In genomic region chr22:21001601-21002325, GRCh38 we compare ENCODE assay signal across 1 cellular context.
TF ChIP-seq lines count a peak whose summit lies in the region.

A gene with protein sequence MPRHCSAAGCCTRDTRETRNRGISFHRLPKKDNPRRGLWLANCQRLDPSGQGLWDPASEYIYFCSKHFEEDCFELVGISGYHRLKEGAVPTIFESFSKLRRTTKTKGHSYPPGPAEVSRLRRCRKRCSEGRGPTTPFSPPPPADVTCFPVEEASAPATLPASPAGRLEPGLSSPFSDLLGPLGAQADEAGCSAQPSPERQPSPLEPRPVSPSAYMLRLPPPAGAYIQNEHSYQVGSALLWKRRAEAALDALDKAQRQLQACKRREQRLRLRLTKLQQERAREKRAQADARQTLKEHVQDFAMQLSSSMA (minus strand): TSS chr22:21002118. CDS start chr22:21001911, 207 bp downstream.

TF ChIP-seq in HepG2, 621 proteins besides CTCF, POLR2A, EP300 and RAD21 (continued from another document and continues in another):
- TF ChIP-seq ATF2 (CRISPR knock-in tag; IDR thresholded peaks at IDR 0.05) = peak; percentile 44; the same call in 1 of the 2 replicates
- TF ChIP-seq DBP (CRISPR knock-in tag; IDR thresholded peaks at IDR 0.05; ENCODE audit: not compliant biosample characterization) = peak; percentile 35
- TF ChIP-seq, protein P1, sequence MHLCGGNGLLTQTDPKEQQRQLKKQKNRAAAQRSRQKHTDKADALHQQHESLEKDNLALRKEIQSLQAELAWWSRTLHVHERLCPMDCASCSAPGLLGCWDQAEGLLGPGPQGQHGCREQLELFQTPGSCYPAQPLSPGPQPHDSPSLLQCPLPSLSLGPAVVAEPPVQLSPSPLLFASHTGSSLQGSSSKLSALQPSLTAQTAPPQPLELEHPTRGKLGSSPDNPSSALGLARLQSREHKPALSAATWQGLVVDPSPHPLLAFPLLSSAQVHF (CRISPR knock-in tag; IDR thresholded peaks at IDR 0.05) = peak; percentile 71
- TF ChIP-seq ZNF546 (CRISPR knock-in tag; conservative IDR thresholded peaks at IDR 0.05) = 0 out of 2 replicates have a peak, but pooled peaks have one; percentile 36
- TF ChIP-seq ZIK1 (CRISPR knock-in tag; IDR thresholded peaks at IDR 0.05; ENCODE audit: borderline replicate concordance, low read depth) = peak; percentile 47; the same call in 1 of the 2 replicates
- no peak; the same call in 1 of the 2 replicates for TF ChIP-seq MEIS2 (CRISPR knock-in tag; IDR thresholded peaks at IDR 0.05)
- no peak; the same call in 1 of the 2 replicates for TF ChIP-seq SKIL (CRISPR knock-in tag; IDR thresholded peaks at IDR 0.05; ENCODE audit: borderline replicate concordance)
- 0 out of 2 replicates have a peak, but pooled peaks have one; percentile 62 for TF ChIP-seq ZNF850 (CRISPR knock-in tag; conservative IDR thresholded peaks at IDR 0.05)
- TF ChIP-seq ZSCAN9 (CRISPR knock-in tag; IDR thresholded peaks at IDR 0.05; ENCODE audit: borderline replicate concordance) = peak; percentile 31; the same call in 1 of the 2 replicates
- TF ChIP-seq HINFP (CRISPR knock-in tag; IDR thresholded peaks at IDR 0.05; ENCODE audit: low read depth) = peak; percentile 42; the same call in 1 of the 2 replicates
- TF ChIP-seq ZNF770 (CRISPR knock-in tag; IDR thresholded peaks at IDR 0.05) = 0 out of 2 replicates have a peak, but pooled peaks have one; percentile 60
- TF ChIP-seq MYC (CRISPR knock-in tag; IDR thresholded peaks at IDR 0.05; ENCODE audit: borderline replicate concordance) = peak; percentile 84; the same call in 1 of the 2 replicates
- TF ChIP-seq TEAD3 (CRISPR knock-in tag; optimal IDR thresholded peaks at IDR 0.05; ENCODE audit: borderline replicate concordance) = peak; percentile 76
- TF ChIP-seq TRIM22 (IDR thresholded peaks at IDR 0.05) = no peak
- peak; percentile 25; the same call in 1 of the 2 replicates for TF ChIP-seq MIER3 (CRISPR knock-in tag; IDR thresholded peaks at IDR 0.05; ENCODE audit: borderline replicate concordance)
- no peak; the same call in 1 of the 2 replicates for TF ChIP-seq E2F2 (CRISPR knock-in tag; IDR thresholded peaks at IDR 0.05; ENCODE audit: borderline replicate concordance)
- peak in 1 of 2 experiments; percentile 50; a peak in 1 of 4 replicates for TF ChIP-seq ATF4 (CRISPR knock-in tag; IDR thresholded peaks at IDR 0.05)
- peak; percentile 48 for TF ChIP-seq ISL2 (CRISPR knock-in tag; IDR thresholded peaks at IDR 0.05)
- 0 out of 2 replicates have a peak, but pooled peaks have one; percentile 23 for TF ChIP-seq GATA4 (IDR thresholded peaks at IDR 0.05; ENCODE audit: borderline replicate concordance, low read depth)
- TF ChIP-seq ZNF660 (CRISPR knock-in tag; IDR thresholded peaks at IDR 0.05; ENCODE audit: borderline replicate concordance, low read depth) = no peak
- no peak for TF ChIP-seq ATRX (CRISPR knock-in tag; IDR thresholded peaks at IDR 0.05; ENCODE audit: borderline replicate concordance)
- TF ChIP-seq, protein P2, sequence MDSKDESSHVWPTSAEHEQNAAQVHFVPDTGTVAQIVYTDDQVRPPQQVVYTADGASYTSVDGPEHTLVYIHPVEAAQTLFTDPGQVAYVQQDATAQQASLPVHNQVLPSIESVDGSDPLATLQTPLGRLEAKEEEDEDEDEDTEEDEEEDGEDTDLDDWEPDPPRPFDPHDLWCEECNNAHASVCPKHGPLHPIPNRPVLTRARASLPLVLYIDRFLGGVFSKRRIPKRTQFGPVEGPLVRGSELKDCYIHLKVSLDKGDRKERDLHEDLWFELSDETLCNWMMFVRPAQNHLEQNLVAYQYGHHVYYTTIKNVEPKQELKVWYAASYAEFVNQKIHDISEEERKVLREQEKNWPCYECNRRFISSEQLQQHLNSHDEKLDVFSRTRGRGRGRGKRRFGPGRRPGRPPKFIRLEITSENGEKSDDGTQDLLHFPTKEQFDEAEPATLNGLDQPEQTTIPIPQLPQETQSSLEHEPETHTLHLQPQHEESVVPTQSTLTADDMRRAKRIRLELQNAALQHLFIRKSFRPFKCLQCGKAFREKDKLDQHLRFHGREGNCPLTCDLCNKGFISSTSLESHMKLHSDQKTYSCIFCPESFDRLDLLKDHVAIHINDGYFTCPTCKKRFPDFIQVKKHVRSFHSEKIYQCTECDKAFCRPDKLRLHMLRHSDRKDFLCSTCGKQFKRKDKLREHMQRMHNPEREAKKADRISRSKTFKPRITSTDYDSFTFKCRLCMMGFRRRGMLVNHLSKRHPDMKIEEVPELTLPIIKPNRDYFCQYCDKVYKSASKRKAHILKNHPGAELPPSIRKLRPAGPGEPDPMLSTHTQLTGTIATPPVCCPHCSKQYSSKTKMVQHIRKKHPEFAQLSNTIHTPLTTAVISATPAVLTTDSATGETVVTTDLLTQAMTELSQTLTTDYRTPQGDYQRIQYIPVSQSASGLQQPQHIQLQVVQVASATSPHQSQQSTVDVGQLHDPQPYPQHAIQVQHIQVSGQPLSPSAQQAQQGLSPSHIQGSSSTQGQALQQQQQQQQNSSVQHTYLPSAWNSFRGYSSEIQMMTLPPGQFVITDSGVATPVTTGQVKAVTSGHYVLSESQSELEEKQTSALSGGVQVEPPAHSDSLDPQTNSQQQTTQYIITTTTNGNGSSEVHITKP (CRISPR knock-in tag; IDR thresholded peaks at IDR 0.05; ENCODE audit: low read depth) = no peak; the same call in 1 of the 2 replicates
- TF ChIP-seq ZNF747 (CRISPR knock-in tag; IDR thresholded peaks at IDR 0.05; ENCODE audit: borderline replicate concordance) = peak; percentile 1; the same call in 1 of the 2 replicates
- TF ChIP-seq SALL1 (CRISPR knock-in tag; IDR thresholded peaks at IDR 0.05) = peak; percentile 85
- TF ChIP-seq KLF6 (CRISPR knock-in tag; IDR thresholded peaks at IDR 0.05) = peak; percentile 77
- no peak for TF ChIP-seq LCORL (IDR thresholded peaks at IDR 0.05)
- TF ChIP-seq LCORL (CRISPR knock-in tag; IDR thresholded peaks at IDR 0.05) = peak; percentile 44; the same call in 1 of the 2 replicates
- TF ChIP-seq ZSCAN31 (CRISPR knock-in tag; IDR thresholded peaks at IDR 0.05; ENCODE audit: low read depth) = peak; percentile 37; the same call in 1 of the 2 replicates
- TF ChIP-seq NFYB (CRISPR knock-in tag; IDR thresholded peaks at IDR 0.05) = no peak
- TF ChIP-seq, protein P3, sequence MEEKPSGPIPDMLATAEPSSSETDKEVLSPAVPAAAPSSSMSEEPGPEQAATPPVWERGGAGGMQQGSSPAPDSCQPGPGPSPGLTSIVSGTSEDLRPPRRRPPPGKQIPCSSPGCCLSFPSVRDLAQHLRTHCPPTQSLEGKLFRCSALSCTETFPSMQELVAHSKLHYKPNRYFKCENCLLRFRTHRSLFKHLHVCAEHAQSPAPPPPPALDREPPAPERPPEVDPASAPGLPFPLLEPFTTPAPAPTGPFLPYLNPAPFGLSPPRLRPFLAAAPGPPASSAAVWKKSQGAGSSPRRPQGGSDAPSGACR (CRISPR knock-in tag; IDR thresholded peaks at IDR 0.05) = peak; percentile 89; the same call in 1 of the 2 replicates
- TF ChIP-seq ZNF180 (CRISPR knock-in tag; IDR thresholded peaks at IDR 0.05; ENCODE audit: borderline replicate concordance, low read depth) = 0 out of 2 replicates have a peak, but pooled peaks have one; percentile 6
- peak; percentile 58 for TF ChIP-seq MED1 (CRISPR knock-in tag; IDR thresholded peaks at IDR 0.05)
- TF ChIP-seq HNRNPK (IDR thresholded peaks at IDR 0.05; ENCODE audit: low read depth, low read length, poor library complexity, severe bottlenecking) = no peak
- peak; percentile 72 for TF ChIP-seq ARNT2 (CRISPR knock-in tag; IDR thresholded peaks at IDR 0.05; ENCODE audit: low read depth)
- no peak for TF ChIP-seq SNRNP70 (IDR thresholded peaks at IDR 0.05; ENCODE audit: low read depth, low read length)
- TF ChIP-seq KDM2A (CRISPR knock-in tag; IDR thresholded peaks at IDR 0.05; ENCODE audit: borderline replicate concordance, low read depth) = peak; percentile 84
- TF ChIP-seq ZNF780A (CRISPR knock-in tag; IDR thresholded peaks at IDR 0.05) = peak; percentile 83
- TF ChIP-seq ZNF207 (IDR thresholded peaks at IDR 0.05; ENCODE audit: borderline replicate concordance) = no peak
- peak; percentile 24; the same call in 1 of the 2 replicates for TF ChIP-seq ZNF12 (CRISPR knock-in tag; IDR thresholded peaks at IDR 0.05)
- TF ChIP-seq ZNF296 (CRISPR knock-in tag; conservative IDR thresholded peaks at IDR 0.05) = peak; percentile 77
